ENCODE assay signal across 8 cellular contexts in the genomic region with DNA sequence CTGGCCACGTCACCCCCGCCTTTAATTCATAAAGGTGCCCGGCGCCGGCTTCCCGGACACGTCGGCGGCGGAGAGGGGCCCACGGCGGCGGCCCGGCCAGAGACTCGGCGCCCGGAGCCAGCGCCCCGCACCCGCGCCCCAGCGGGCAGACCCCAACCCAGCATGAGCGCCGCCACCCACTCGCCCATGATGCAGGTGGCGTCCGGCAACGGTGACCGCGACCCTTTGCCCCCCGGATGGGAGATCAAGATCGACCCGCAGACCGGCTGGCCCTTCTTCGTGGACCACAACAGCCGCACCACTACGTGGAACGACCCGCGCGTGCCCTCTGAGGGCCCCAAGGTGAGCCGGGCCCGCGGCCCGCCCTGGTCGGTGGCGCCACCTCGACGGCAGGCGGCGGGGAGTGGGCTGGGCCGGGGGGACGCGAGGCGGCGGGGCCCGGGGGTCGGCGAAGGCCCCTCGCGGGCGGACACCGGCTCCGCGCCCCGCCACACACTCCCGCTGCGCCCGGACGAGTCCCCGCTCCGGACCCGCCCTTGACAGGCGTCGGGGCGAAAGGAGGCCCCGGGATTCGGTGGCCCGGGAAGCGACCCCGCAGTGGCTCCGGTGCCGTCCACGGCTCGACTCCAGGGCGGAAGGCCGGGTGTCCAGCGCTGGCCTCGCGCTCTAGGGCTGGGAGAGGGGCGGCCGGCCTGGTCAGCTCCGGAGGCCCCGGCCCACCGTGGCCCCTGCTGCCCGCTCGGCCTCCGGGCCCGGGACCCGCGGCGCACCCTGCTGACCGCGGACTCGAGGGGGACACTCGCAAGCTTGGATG. TPM values are rescaled to one million over a fixed set of nuclear protein-coding genes. Genes with fewer than 3 reads are reported as not detected.
DNase-seq lines count a peak whose midpoint lies in the region; ATAC-seq and TF ChIP-seq lines count a peak whose summit lies in the region.

No MANE protein-coding gene starts in this region.

- intact Hi-C loops in adrenal gland (cut with DNase I), result no loop called here

- DNase-seq in AG09309 (ENCODE audit: low read depth), result no peak
- peak in 3 of 7 donors; percentile 29 to 61 (median 32) for DNase-seq in adrenal gland
- DNase-seq in stimulated activated effector memory CD8-positive, alpha-beta T cell treated with anti-CD3 and anti-CD28 coated beads, Interleukin-12 subunit alpha, Interleukin-12 subunit beta, amount 100 ng/mL, for 72 hours (ENCODE audit: low spot score in 2 of 2), result peak; percentile 9 to 62
- no peak for DNase-seq in MV-4-11 (lab: John Stamatoyannopoulos, UW)

- peaks cover 14 to 42% of the 10 kb centered on the region in 2 donors for H3K4me1 ChIP-seq in adrenal gland (replicated peaks in 1 of 2)

- no peaks in the 10 kb centered on the region for H3K36me3 ChIP-seq in adrenal gland (replicated peaks in 1 of 2)

- no peak for TF ChIP-seq POLR2A in adrenal gland (IDR thresholded peaks at IDR 0.05)

- no peak for TF ChIP-seq RAD21 in Ishikawa (IDR thresholded peaks at IDR 0.05; ENCODE audit: low read depth)

- peaks cover 49% of the 10 kb centered on the region for H3K4me1 Mint-ChIP-seq in stimulated activated effector memory CD8-positive, alpha-beta T cell treated with anti-CD3 and anti-CD28 coated beads, Interleukin-12 subunit alpha, Interleukin-12 subunit beta, amount 100 ng/mL, for 72 hours

- peak overlapping the region; percentile 98 for H3K27ac Mint-ChIP-seq in stimulated activated effector memory CD8-positive, alpha-beta T cell treated with anti-CD3 and anti-CD28 coated beads, Interleukin-12 subunit alpha, Interleukin-12 subunit beta, amount 100 ng/mL, for 72 hours

- peak overlapping the region; percentile 92 for H3K4me3 Mint-ChIP-seq in stimulated activated effector memory CD8-positive, alpha-beta T cell treated with anti-CD3 and anti-CD28 coated beads, Interleukin-12 subunit alpha, Interleukin-12 subunit beta, amount 100 ng/mL, for 72 hours

- 0 to 1% (median 0%) methylated on average over 33 to 106 of the region's 106 CpGs; no CpG with 5 or more reads in 1 of the 4 donors for WGBS in adrenal gland, 4 donors

- TF ChIP-seq EP300 in Ishikawa (IDR thresholded peaks at IDR 0.05; ENCODE audit: borderline replicate concordance), result no peak

- H3K9me3 ChIP-seq in adrenal gland (replicated peaks in 1 of 3) (no peaks in the 10 kb centered on the region), iPS-18c (ENCODE audit: control insufficient read depth, insufficient read depth, low read length) (no peaks in the 10 kb centered on the region)

- H3K9me3 Mint-ChIP-seq in stimulated activated effector memory CD8-positive, alpha-beta T cell treated with anti-CD3 and anti-CD28 coated beads, Interleukin-12 subunit alpha, Interleukin-12 subunit beta, amount 100 ng/mL, for 72 hours, result no peaks in the 10 kb centered on the region

- TF ChIP-seq CTCF in AG09309 (IDR thresholded peaks at IDR 0.05; ENCODE audit: control insufficient read depth, insufficient read depth, low read depth, low read length, missing control alignments), result no peak
- TF ChIP-seq CTCF in adrenal gland (IDR thresholded peaks at IDR 0.05), result no peak

- peaks cover 10% of the 10 kb centered on the region for H3K36me3 Mint-ChIP-seq in stimulated activated effector memory CD8-positive, alpha-beta T cell treated with anti-CD3 and anti-CD28 coated beads, Interleukin-12 subunit alpha, Interleukin-12 subunit beta, amount 100 ng/mL, for 72 hours

- H3K27me3 ChIP-seq in adrenal gland, result no peaks in the 10 kb centered on the region

- peak overlapping the region; percentile 79 for H3K4me3 ChIP-seq in AG09309 (ENCODE audit: control insufficient read depth, low read depth, low read length)
- peak overlapping the region; percentile 20 to 99 (median 70) for H3K4me3 ChIP-seq in adrenal gland
- H3K4me3 ChIP-seq in iPS-18c (ENCODE audit: insufficient read depth, low read depth, low read length), result peak overlapping the region; percentile 80

- H3K27ac ChIP-seq in adrenal gland, result peak overlapping the region; percentile 91 to 100 (median 95)

- ATAC-seq in GM19455 (IDR thresholded peaks at IDR 0.05; ENCODE audit: unreplicated experiment), result peak; percentile 36
- ATAC-seq in stimulated activated effector memory CD8-positive, alpha-beta T cell treated with anti-CD3 and anti-CD28 coated beads, Interleukin-12 subunit alpha, Interleukin-12 subunit beta, amount 100 ng/mL, for 72 hours, result peak; percentile 50
- no peak for ATAC-seq in HG03432 (IDR thresholded peaks at IDR 0.05; ENCODE audit: unreplicated experiment)

TF ChIP-seq in Ishikawa, 13 proteins besides CTCF, POLR2A, EP300 and RAD21:
- peak; percentile 83 for TF ChIP-seq ZBTB7A (IDR thresholded peaks at IDR 0.05; ENCODE audit: low read depth)
- peak; percentile 14; the same call in 1 of the 2 replicates for TF ChIP-seq TAF1 (IDR thresholded peaks at IDR 0.05; ENCODE audit: low read depth)
- no peak for TF ChIP-seq YY1 (IDR thresholded peaks at IDR 0.05; ENCODE audit: low read depth)

RNA-seq across cellular contexts. Expression of a gene that starts 0.5 kb away (rescaled TPM):
- total RNA-seq in adrenal gland, result 10 to 100 TPM; 25.6 to 49.3 (median 33.7) TPM
- polyA plus RNA-seq in adrenal gland, result 10 to 100 TPM; 13.5 to 48.0 (median 15.0) TPM

RNA-seq across cellular contexts. Expression of a gene that starts 55.0 kb away (rescaled TPM):
- 10 to 100 TPM; 30.7 to 99.8 (median 76.9) TPM for total RNA-seq in adrenal gland
- 10 to 100 TPM; 45.4 to 92.6 (median 47.8) TPM for polyA plus RNA-seq in adrenal gland

Comparison
In these comparisons a context has a peak if more than half of its experiments do, and no peak if none do; other contexts are left out.
1. DNase-seq: peak in stimulated activated effector memory CD8-positive, alpha-beta T cell treated with anti-CD3 and anti-CD28 coated beads, Interleukin-12 subunit alpha, Interleukin-12 subunit beta, amount 100 ng/mL, for 72 hours (2 of 2); none in AG09309 (single experiment) and MV-4-11 (single experiment).
2. Peak in every context shown above with its lines, with median percentiles within 50 percentile points of each other: H3K4me3 ChIP-seq.